1 cellular context compared by ENCODE assay signal in genomic region chr13:93227280-93227905, GRCh38.
TF ChIP-seq lines count a peak whose summit lies in the region.

No MANE protein-coding gene starts in this region.

TF ChIP-seq in GM23338, 12 proteins besides CTCF, POLR2A, EP300 and RAD21 (continued from another document):
- no peak for TF ChIP-seq STAT1 (IDR thresholded peaks at IDR 0.05; ENCODE audit: unreplicated experiment)
